9 cellular contexts compared by ENCODE assay signal in the genomic region with DNA sequence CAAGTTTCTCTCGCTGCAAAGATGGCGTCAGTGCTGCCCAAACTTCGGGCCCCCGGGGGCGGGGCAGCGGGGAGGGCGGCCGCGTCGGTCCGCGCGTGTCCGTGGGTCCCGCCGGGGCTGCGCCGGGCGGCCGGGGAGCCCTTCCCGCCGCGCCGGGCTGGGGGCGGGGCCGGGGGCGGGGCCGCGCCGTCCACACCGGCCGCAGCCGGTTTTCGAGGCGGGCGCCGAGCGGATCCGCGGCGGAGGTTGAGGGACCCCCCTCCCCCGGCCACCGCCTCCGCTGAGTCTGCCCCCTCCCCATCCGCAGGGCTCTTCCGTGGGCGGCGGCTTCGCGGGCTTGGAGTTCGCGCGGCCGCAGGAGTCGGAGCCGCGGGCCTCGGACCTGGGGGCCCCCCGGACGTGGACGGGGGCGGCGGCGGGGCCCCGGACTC. TPM values are rescaled to one million over a fixed set of nuclear protein-coding genes. Genes with fewer than 3 reads are reported as not detected.
A peak's percentile ranks its signal among the peaks of the same experiment; 100 is the strongest.
DNase-seq lines count a peak whose midpoint lies in the region; ATAC-seq and TF ChIP-seq lines count a peak whose summit lies in the region.
"Had no signal": no experiment of that assay in that cellular context is flagged by ENCODE, and none has a peak within 500 bp of the region (broad histone marks: within the 10 kb centered on the region; RNA-seq: fewer than 3 reads in every experiment).

No MANE protein-coding gene starts in this region.

- H3K36me3 Mint-ChIP-seq in T-helper 2 cell treated with Interferon-gamma antibody and Interleukin-4, amounts not matched to agents 5 μg/mL and 100 μg/mL, for 36 hours (ENCODE audit: low read depth) = peaks cover 18% of the 10 kb centered on the region

- ATAC-seq in HG03045 (IDR thresholded peaks at IDR 0.05; ENCODE audit: unreplicated experiment) (peak; percentile 22), left lung (peak; percentile 21)

- peaks cover 31 to 48% of the 10 kb centered on the region in 2 donors for H3K4me1 ChIP-seq in left lung

- no peak overlapping the region for H3K27ac Mint-ChIP-seq in T-helper 2 cell treated with Interferon-gamma antibody and Interleukin-4, amounts not matched to agents 5 μg/mL and 100 μg/mL, for 36 hours

- H3K4me3 ChIP-seq in dorsolateral prefrontal cortex = peak overlapping the region; percentile 41 to 76 (median 62)
- H3K4me3 ChIP-seq in left lung = peak overlapping the region; percentile 60 to 65

- no peaks in the 10 kb centered on the region for H3K27me3 Mint-ChIP-seq in T-helper 2 cell treated with Interferon-gamma antibody and Interleukin-4, amounts not matched to agents 5 μg/mL and 100 μg/mL, for 36 hours (ENCODE audit: low read depth)

- DNase-seq in GM10248 (ENCODE audit: extremely low spot score) = peak; percentile 65
- DNase-seq in T-helper 2 cell treated with Interferon-gamma antibody and Interleukin-4, amounts not matched to agents 5 μg/mL and 100 μg/mL, for 36 hours (ENCODE audit: low spot score) = peak; percentile 53
- DNase-seq in dorsolateral prefrontal cortex = no peak
- peak in 1 of 2 donors; percentile 86 for DNase-seq in left lung
- DNase-seq in stromal cell of bone marrow (ENCODE audit: low read depth) = peak; percentile 19
- no peak for DNase-seq in amniotic stem cell (lab: John Stamatoyannopoulos, UW)
- no peak for DNase-seq in GOT3 (lab: John Stamatoyannopoulos, UW)

- H3K9me3 Mint-ChIP-seq in T-helper 2 cell treated with Interferon-gamma antibody and Interleukin-4, amounts not matched to agents 5 μg/mL and 100 μg/mL, for 36 hours = no peaks in the 10 kb centered on the region

- intact Hi-C loops in dorsolateral prefrontal cortex (cut with DNase I) (loop anchor here (2.0 to 10.0 kb wide), 3 partner anchors 33 to 215 kb away; partner anchors contain the start of genes ARFRP1 (in 1 of the 2), GMEB2 (in 1 of the 2) and PPDPF (in 1 of the 2)), left lung (cut with DNase I) (no loop called here)

- POLR2A ChIA-PET in GM10248 (lab: Yijun Ruan, JAX) = no interaction called here

- TF ChIP-seq CTCF in GM10248 (IDR thresholded peaks at IDR 0.05; ENCODE audit: control extremely low read depth, extremely low read depth, low read depth, missing control alignments) (no peak), dorsolateral prefrontal cortex (IDR thresholded peaks at IDR 0.05 in 54 of 56, conservative IDR thresholded peaks at IDR 0.05 in 2 of 56; ENCODE audit: low read depth in 1 of 56, partially characterized antibody in 56 of 56) (no peak), left lung (IDR thresholded peaks at IDR 0.05) (no peak)

- no peak overlapping the region for H3K4me3 Mint-ChIP-seq in T-helper 2 cell treated with Interferon-gamma antibody and Interleukin-4, amounts not matched to agents 5 μg/mL and 100 μg/mL, for 36 hours

- H3K4me1 Mint-ChIP-seq in T-helper 2 cell treated with Interferon-gamma antibody and Interleukin-4, amounts not matched to agents 5 μg/mL and 100 μg/mL, for 36 hours (ENCODE audit: low read depth) = peaks cover 12% of the 10 kb centered on the region

- peaks cover 0 to 49% of the 10 kb centered on the region in 2 donors for H3K36me3 ChIP-seq in left lung

- H3K27me3 ChIP-seq in dorsolateral prefrontal cortex (no peaks in the 10 kb centered on the region), left lung (peaks cover 0 to 26% of the 10 kb centered on the region in 2 donors)

- no peaks in the 10 kb centered on the region for H3K9me3 ChIP-seq in left lung

- CTCF ChIA-PET in GM10248 (lab: Yijun Ruan, JAX) = no interaction called here

- H3K27ac ChIP-seq in dorsolateral prefrontal cortex (peak overlapping the region in 57 of 59 donors; percentile 51 to 96 (median 83)), left lung (peak overlapping the region; percentile 78 to 93)

RNA-seq across cellular contexts. Expression of gene SLC2A4RG, which starts 0.5 kb away (rescaled TPM):
- total RNA-seq in dorsolateral prefrontal cortex (10 to 100 TPM; 15.1 to 78.0 (median 33.5) TPM), left lung (10 to 100 TPM; 61.1 to 66.8 TPM)

RNA-seq across cellular contexts. Expression of gene LIME1, which starts 3.6 kb away (rescaled TPM):
- total RNA-seq in dorsolateral prefrontal cortex (10 to 100 TPM in 115 of 120 experiments, 1 to 10 TPM in 5; 7.8 to 33.9 (median 16.9) TPM), left lung (1 to 10 TPM; 7.1 to 7.2 TPM)

RNA-seq across cellular contexts. Expression of gene ZGPAT, which starts 32.2 kb away (rescaled TPM):
- total RNA-seq in dorsolateral prefrontal cortex (10 to 100 TPM; 18.4 to 46.9 (median 28.4) TPM), left lung (10 to 100 TPM; 26.2 to 28.8 TPM)

RNA-seq across cellular contexts. Expression of gene ARFRP1, which starts 32.3 kb away (rescaled TPM):
- 10 to 100 TPM; 37.8 to 65.5 (median 48.4) TPM for total RNA-seq in dorsolateral prefrontal cortex
- total RNA-seq in left lung = 10 to 100 TPM; 38.2 to 46.9 TPM

RNA-seq across cellular contexts. Expression of gene TNFRSF6B, which starts 43.6 kb away (rescaled TPM):
- 10 to 100 TPM in 54 of 120 experiments, 1 to 10 TPM in 59, under 1 TPM in 3, not detected in 4; 0.70 to 53.7 (median 9.1) TPM for total RNA-seq in dorsolateral prefrontal cortex
- 10 to 100 TPM in 1 of 2 donors, 1 to 10 TPM in 1; 3.6 to 17.6 TPM for total RNA-seq in left lung
- total RNA-seq: activated CD8-positive, alpha-beta memory T cell treated with anti-CD3 and anti-CD28 coated beads for 36 hours had no signal

Comparison
In these comparisons a context has a peak if more than half of its experiments do, and no peak if none do; other contexts are left out.
1. DNase-seq: peak in GM10248 (single experiment), T-helper 2 cell treated with Interferon-gamma antibody and Interleukin-4, amounts not matched to agents 5 μg/mL and 100 μg/mL, for 36 hours (single experiment) and stromal cell of bone marrow (single experiment); none in dorsolateral prefrontal cortex (0 of 10), amniotic stem cell (single experiment) and GOT3 (single experiment).
2. intact Hi-C loops: an anchor here in dorsolateral prefrontal cortex (2.0 to 10.0 kb wide); none called in left lung.